In the genomic region with DNA sequence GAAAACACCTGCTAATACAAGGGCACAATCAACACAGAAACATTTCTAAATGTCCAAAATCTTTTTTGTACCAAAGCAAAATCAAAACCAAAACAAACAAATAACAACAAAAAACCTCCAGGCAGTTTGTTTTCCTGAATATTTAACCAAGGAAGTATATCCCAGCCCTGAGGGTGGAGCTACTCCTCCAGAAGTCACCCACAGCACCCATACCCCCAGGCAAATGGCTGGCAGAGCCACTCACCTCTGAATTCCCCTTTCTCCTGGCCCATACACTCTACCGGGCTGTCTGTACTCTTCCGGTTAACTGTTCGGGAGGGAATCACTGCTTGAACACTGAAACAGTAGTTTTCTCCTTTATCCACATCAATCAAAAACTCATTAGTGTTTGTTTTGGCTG, we compare ENCODE assay signal across 15 cellular contexts. TPM values are rescaled to one million over a fixed set of nuclear protein-coding genes. Genes with fewer than 3 reads are reported as not detected.
DNase-seq lines count a peak whose midpoint lies in the region; ATAC-seq and TF ChIP-seq lines count a peak whose summit lies in the region.
"Had no signal": no experiment of that assay in that cellular context is flagged by ENCODE, and none has a peak within 500 bp of the region (broad histone marks: within the 10 kb centered on the region; RNA-seq: fewer than 3 reads in every experiment).

No MANE protein-coding gene starts in this region.

- H3K9me3 ChIP-seq in adipocyte (ENCODE audit: control insufficient read depth, low read length): no peaks in the 10 kb centered on the region
- H3K9me3 ChIP-seq: adrenal gland, heart left ventricle had no signal

- in situ Hi-C loops in ACHN (cut with HindIII; ENCODE audit: low pct_ligation_motif_present, low pct_unique_long_range_greater_than_20kb, low sequenced_read_pairs): loop anchor here (25.0 kb wide), 1 partner anchor 255 kb away; no protein-coding TSS in a partner anchor

- H3K4me1 ChIP-seq in adipocyte (ENCODE audit: control insufficient read depth, insufficient read depth, low read length): peaks cover 26% of the 10 kb centered on the region

- H3K4me3 ChIP-seq in adipocyte (ENCODE audit: low read length): no peak overlapping the region
- H3K4me3 ChIP-seq: adrenal gland, heart left ventricle had no signal

- no peaks in the 10 kb centered on the region for H3K27me3 ChIP-seq in adipocyte (replicated peaks; ENCODE audit: control insufficient read depth, insufficient read depth, low read length)
- H3K27me3 ChIP-seq: adrenal gland, heart left ventricle had no signal

- peak overlapping the region; percentile 13 for H3K9ac ChIP-seq in adipocyte (ENCODE audit: low read length)

- TF ChIP-seq RAD21 in Ishikawa (IDR thresholded peaks at IDR 0.05; ENCODE audit: low read depth): peak; percentile 51

- H3K36me3 ChIP-seq in adipocyte (ENCODE audit: control insufficient read depth, insufficient read depth, low read length, severe bottlenecking): peaks cover 85% of the 10 kb centered on the region

- peak; percentile 72 for ATAC-seq in left colon
- ATAC-seq in HG02798 (IDR thresholded peaks at IDR 0.05; ENCODE audit: poor library complexity, unreplicated experiment): no peak
- ATAC-seq: heart left ventricle had no signal

- intact Hi-C loops in left colon (cut with DNase I, micrococcal nuclease): no loop called here

- TF ChIP-seq EP300 in Ishikawa (IDR thresholded peaks at IDR 0.05; ENCODE audit: borderline replicate concordance): no peak

- peak; percentile 21 for DNase-seq in ACHN
- no peak for DNase-seq in adipocyte (ENCODE audit: low read depth)
- DNase-seq in left colon: no peak
- no peak for DNase-seq in SHP77 treated with DMSO at 0.1 percent for 48 hours (lab: John Stamatoyannopoulos, UW)
- DNase-seq in activated gamma-delta T cell treated with Interleukin-2 at 50 U/mL for 16 hours: no peak
- no peak for DNase-seq in NOMO-1 treated with DMSO at 0.1 percent for 48 hours (lab: John Stamatoyannopoulos, UW; ENCODE audit: unreplicated experiment)
- DNase-seq: adrenal gland; effector memory CD4-positive, alpha-beta T cell; heart left ventricle; Karpas-422; NCI-H2171 treated with DMSO at 0.1 percent for 48 hours; stimulated activated CD4-positive, alpha-beta T cell treated with anti-CD3 and anti-CD28 coated beads, Interleukin-2, amount 100 ng/mL, for 24 hours; stimulated activated naive CD4-positive, alpha-beta T cell treated with Interleukin-2 at 50 U/mL for 16 hours had no signal

TF ChIP-seq in Ishikawa, 13 proteins besides CTCF, POLR2A, EP300 and RAD21:
- TF ChIP-seq, protein P1, sequence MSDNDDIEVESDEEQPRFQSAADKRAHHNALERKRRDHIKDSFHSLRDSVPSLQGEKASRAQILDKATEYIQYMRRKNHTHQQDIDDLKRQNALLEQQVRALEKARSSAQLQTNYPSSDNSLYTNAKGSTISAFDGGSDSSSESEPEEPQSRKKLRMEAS (IDR thresholded peaks at IDR 0.05): no peak
- TF ChIP-seq CREB1 (IDR thresholded peaks at IDR 0.05; ENCODE audit: low read depth): no peak
- TF ChIP-seq YY1 (IDR thresholded peaks at IDR 0.05; ENCODE audit: low read depth): no peak
- no peak for TF ChIP-seq ZBTB7A (IDR thresholded peaks at IDR 0.05; ENCODE audit: low read depth)
- no peak for TF ChIP-seq FOXM1 (IDR thresholded peaks at IDR 0.05; ENCODE audit: borderline replicate concordance, low read depth)
- no peak for TF ChIP-seq TEAD4 (IDR thresholded peaks at IDR 0.05)
- TF ChIP-seq, protein P2, sequence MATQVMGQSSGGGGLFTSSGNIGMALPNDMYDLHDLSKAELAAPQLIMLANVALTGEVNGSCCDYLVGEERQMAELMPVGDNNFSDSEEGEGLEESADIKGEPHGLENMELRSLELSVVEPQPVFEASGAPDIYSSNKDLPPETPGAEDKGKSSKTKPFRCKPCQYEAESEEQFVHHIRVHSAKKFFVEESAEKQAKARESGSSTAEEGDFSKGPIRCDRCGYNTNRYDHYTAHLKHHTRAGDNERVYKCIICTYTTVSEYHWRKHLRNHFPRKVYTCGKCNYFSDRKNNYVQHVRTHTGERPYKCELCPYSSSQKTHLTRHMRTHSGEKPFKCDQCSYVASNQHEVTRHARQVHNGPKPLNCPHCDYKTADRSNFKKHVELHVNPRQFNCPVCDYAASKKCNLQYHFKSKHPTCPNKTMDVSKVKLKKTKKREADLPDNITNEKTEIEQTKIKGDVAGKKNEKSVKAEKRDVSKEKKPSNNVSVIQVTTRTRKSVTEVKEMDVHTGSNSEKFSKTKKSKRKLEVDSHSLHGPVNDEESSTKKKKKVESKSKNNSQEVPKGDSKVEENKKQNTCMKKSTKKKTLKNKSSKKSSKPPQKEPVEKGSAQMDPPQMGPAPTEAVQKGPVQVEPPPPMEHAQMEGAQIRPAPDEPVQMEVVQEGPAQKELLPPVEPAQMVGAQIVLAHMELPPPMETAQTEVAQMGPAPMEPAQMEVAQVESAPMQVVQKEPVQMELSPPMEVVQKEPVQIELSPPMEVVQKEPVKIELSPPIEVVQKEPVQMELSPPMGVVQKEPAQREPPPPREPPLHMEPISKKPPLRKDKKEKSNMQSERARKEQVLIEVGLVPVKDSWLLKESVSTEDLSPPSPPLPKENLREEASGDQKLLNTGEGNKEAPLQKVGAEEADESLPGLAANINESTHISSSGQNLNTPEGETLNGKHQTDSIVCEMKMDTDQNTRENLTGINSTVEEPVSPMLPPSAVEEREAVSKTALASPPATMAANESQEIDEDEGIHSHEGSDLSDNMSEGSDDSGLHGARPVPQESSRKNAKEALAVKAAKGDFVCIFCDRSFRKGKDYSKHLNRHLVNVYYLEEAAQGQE (IDR thresholded peaks at IDR 0.05; ENCODE audit: low read depth): no peak
- no peak for TF ChIP-seq EGR1 (IDR thresholded peaks at IDR 0.05)
- TF ChIP-seq CEBPB (IDR thresholded peaks at IDR 0.05): no peak
- TF ChIP-seq TAF1 (IDR thresholded peaks at IDR 0.05; ENCODE audit: low read depth): no peak
- TF ChIP-seq, protein P3, sequence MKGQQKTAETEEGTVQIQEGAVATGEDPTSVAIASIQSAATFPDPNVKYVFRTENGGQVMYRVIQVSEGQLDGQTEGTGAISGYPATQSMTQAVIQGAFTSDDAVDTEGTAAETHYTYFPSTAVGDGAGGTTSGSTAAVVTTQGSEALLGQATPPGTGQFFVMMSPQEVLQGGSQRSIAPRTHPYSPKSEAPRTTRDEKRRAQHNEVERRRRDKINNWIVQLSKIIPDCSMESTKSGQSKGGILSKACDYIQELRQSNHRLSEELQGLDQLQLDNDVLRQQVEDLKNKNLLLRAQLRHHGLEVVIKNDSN (IDR thresholded peaks at IDR 0.05): no peak
- TF ChIP-seq TCF12 (IDR thresholded peaks at IDR 0.05; ENCODE audit: low read depth): no peak
- TF ChIP-seq NFIC (IDR thresholded peaks at IDR 0.05): no peak

RNA-seq across cellular contexts. Expression of a gene that starts 9.5 kb away (rescaled TPM):
- total RNA-seq in left colon: 10 to 100 TPM; 44.4 to 52.4 TPM
